In the genomic region with DNA sequence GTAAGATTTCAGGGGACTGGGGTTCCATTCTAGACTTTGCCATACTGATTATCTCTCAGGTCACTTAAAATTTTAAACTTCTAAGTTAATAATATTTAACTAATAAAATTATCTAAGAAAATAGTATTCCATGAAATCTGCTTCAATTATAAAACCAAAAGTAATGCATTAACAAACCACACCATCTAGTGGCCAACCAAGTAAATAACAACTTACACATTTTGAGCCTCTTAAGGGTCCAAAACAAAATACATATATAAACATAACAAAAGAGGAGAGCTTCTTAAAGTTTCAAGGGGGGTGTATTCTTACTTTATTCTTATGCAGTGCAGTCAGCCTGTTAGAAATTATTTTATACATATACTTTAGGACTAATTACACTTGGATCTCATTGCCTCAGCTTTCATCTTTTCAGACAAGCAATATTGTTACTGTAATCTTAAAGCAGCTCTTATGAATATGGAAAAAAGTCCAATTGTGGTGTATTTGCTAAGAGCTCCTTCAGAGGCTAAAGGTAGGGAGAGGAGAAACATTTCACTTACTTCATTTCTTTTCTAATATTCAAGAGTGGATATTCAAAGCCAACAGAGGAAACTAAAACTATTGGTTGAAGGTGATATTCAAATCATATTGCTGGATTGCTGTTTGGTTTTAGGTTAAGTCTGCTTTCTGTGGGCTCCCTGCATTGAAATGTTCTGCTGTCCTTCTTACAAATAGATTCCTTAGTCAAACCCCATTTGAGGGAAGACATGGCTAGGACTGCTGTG, we compare ENCODE assay signal across 9 cellular contexts.
DNase-seq lines count a peak whose midpoint lies in the region; ATAC-seq and TF ChIP-seq lines count a peak whose summit lies in the region.
"Had no signal": no experiment of that assay in that cellular context is flagged by ENCODE, and none has a peak within 500 bp of the region (broad histone marks: within the 10 kb centered on the region; RNA-seq: fewer than 3 reads in every experiment).

No MANE protein-coding gene starts in this region.

- DNase-seq in NCI-H1092 treated with DMSO at 0.1 percent for 48 hours (lab: John Stamatoyannopoulos, UW) (peak; percentile 24), NCI-H1092 (lab: John Stamatoyannopoulos, UW) (no peak), HT-29 (ENCODE audit: low spot score) (peak; percentile 28), T-helper 17 cell (no peak)
- no peak for DNase-seq in stimulated activated naive B cell treated with anti-CD40 and anti-IgM and Interleukin-4, amounts not matched to agents 10 μg/mL and 1 μg/mL and 100 μg/mL, for 72 hours
- DNase-seq in effector CD8-positive, alpha-beta T cell (lab: John Stamatoyannopoulos, UW): no peak

- no peak for TF ChIP-seq POLR2A in gastroesophageal sphincter (IDR thresholded peaks at IDR 0.05)

- ATAC-seq in GM21423 (IDR thresholded peaks at IDR 0.05; ENCODE audit: unreplicated experiment) (peak; percentile 33), T-helper 17 cell (no peak), gastroesophageal sphincter (no peak)
- ATAC-seq in stimulated activated naive B cell treated with anti-CD40 and anti-IgM and Interleukin-4, amounts not matched to agents 10 μg/mL and 1 μg/mL and 100 μg/mL, for 72 hours (replicated peaks): peak; percentile 31 to 36

- H3K9me3 ChIP-seq in T-helper 17 cell (ENCODE audit: control insufficient read depth, low read length, poor library complexity, severe bottlenecking) (no peaks in the 10 kb centered on the region), gastroesophageal sphincter (no peaks in the 10 kb centered on the region)
- H3K9me3 ChIP-seq: BLaER1 treated with 17β-estradiol and CSF1 and Interleukin-3, amounts not matched to agents 10 nM and 100 nM had no signal

- no peak for TF ChIP-seq EP300 in gastroesophageal sphincter (IDR thresholded peaks at IDR 0.05)

- no peaks in the 10 kb centered on the region for H3K27me3 Mint-ChIP-seq in T-helper 17 cell
- H3K27me3 Mint-ChIP-seq in stimulated activated naive B cell treated with anti-CD40 and anti-IgM and Interleukin-4, amounts not matched to agents 10 μg/mL and 1 μg/mL and 100 μg/mL, for 72 hours: no peaks in the 10 kb centered on the region

- no peaks in the 10 kb centered on the region for H3K4me1 ChIP-seq in gastroesophageal sphincter
- H3K4me1 ChIP-seq: BLaER1 treated with 17β-estradiol and CSF1 and Interleukin-3, amounts not matched to agents 10 nM and 100 nM had no signal

- H3K27me3 ChIP-seq in gastroesophageal sphincter: no peaks in the 10 kb centered on the region
- H3K27me3 ChIP-seq: BLaER1 treated with 17β-estradiol and CSF1 and Interleukin-3, amounts not matched to agents 10 nM and 100 nM had no signal

- H3K36me3 Mint-ChIP-seq in T-helper 17 cell (ENCODE audit: low read depth): peaks cover 2% of the 10 kb centered on the region
- peaks cover 14 to 16% of the 10 kb centered on the region in 2 donors for H3K36me3 Mint-ChIP-seq in stimulated activated naive B cell treated with anti-CD40 and anti-IgM and Interleukin-4, amounts not matched to agents 10 μg/mL and 1 μg/mL and 100 μg/mL, for 72 hours

- H3K27ac ChIP-seq in gastroesophageal sphincter: no peak overlapping the region
- H3K27ac ChIP-seq: BLaER1 treated with 17β-estradiol and CSF1 and Interleukin-3, amounts not matched to agents 10 nM and 100 nM had no signal

- peak overlapping the region; percentile 37 for H3K27ac Mint-ChIP-seq in T-helper 17 cell
- H3K27ac Mint-ChIP-seq in stimulated activated naive B cell treated with anti-CD40 and anti-IgM and Interleukin-4, amounts not matched to agents 10 μg/mL and 1 μg/mL and 100 μg/mL, for 72 hours: no peak overlapping the region

- TF ChIP-seq CTCF in gastroesophageal sphincter (IDR thresholded peaks at IDR 0.05): peak; percentile 39 to 70 (median 46)

- H3K9me3 Mint-ChIP-seq in stimulated activated naive B cell treated with anti-CD40 and anti-IgM and Interleukin-4, amounts not matched to agents 10 μg/mL and 1 μg/mL and 100 μg/mL, for 72 hours: no peaks in the 10 kb centered on the region

- H3K36me3 ChIP-seq in gastroesophageal sphincter: peaks cover 0 to 7% of the 10 kb centered on the region in 2 donors

- no peak overlapping the region for H3K4me3 Mint-ChIP-seq in T-helper 17 cell
- no peak overlapping the region for H3K4me3 Mint-ChIP-seq in stimulated activated naive B cell treated with anti-CD40 and anti-IgM and Interleukin-4, amounts not matched to agents 10 μg/mL and 1 μg/mL and 100 μg/mL, for 72 hours

- no peak overlapping the region for H3K4me3 ChIP-seq in gastroesophageal sphincter
- H3K4me3 ChIP-seq: BLaER1 treated with 17β-estradiol and CSF1 and Interleukin-3, amounts not matched to agents 10 nM and 100 nM had no signal

- H3K4me1 Mint-ChIP-seq in T-helper 17 cell: peaks cover 10% of the 10 kb centered on the region
- peaks cover 4 to 11% of the 10 kb centered on the region in 2 donors for H3K4me1 Mint-ChIP-seq in stimulated activated naive B cell treated with anti-CD40 and anti-IgM and Interleukin-4, amounts not matched to agents 10 μg/mL and 1 μg/mL and 100 μg/mL, for 72 hours

Comparison
In these comparisons a context has a peak if more than half of its experiments do, and no peak if none do; other contexts are left out.
1. DNase-seq: peak in NCI-H1092 treated with DMSO at 0.1 percent for 48 hours (single experiment) and HT-29 (single experiment); none in NCI-H1092 (single experiment), T-helper 17 cell (0 of 3), stimulated activated naive B cell treated with anti-CD40 and anti-IgM and Interleukin-4, amounts not matched to agents 10 μg/mL and 1 μg/mL and 100 μg/mL, for 72 hours (single experiment) and effector CD8-positive, alpha-beta T cell (single experiment).
2. ATAC-seq: peak in GM21423 (single experiment) and stimulated activated naive B cell treated with anti-CD40 and anti-IgM and Interleukin-4, amounts not matched to agents 10 μg/mL and 1 μg/mL and 100 μg/mL, for 72 hours (2 of 2); none in T-helper 17 cell (single experiment) and gastroesophageal sphincter (single experiment).